ENCODE assay signal across 2 cellular contexts in genomic region chr19:43941209-43941608, GRCh38.
A peak's percentile ranks its signal among the peaks of the same experiment; 100 is the strongest.
TF ChIP-seq lines count a peak whose summit lies in the region.

No MANE protein-coding gene starts in this region.

TF ChIP-seq in A549, 52 proteins besides CTCF, POLR2A, EP300 and RAD21:
- no peak for TF ChIP-seq MAZ (IDR thresholded peaks at IDR 0.05; ENCODE audit: borderline replicate concordance, low read depth, low read length)
- TF ChIP-seq MAFK (IDR thresholded peaks at IDR 0.05; ENCODE audit: partially characterized antibody) = peak; percentile 85
TF ChIP-seq in A549: peak in this region for 1.

TF ChIP-seq in K562, 482 proteins besides CTCF, POLR2A, EP300 and RAD21:
- TF ChIP-seq KDM4B (IDR thresholded peaks at IDR 0.05; ENCODE audit: borderline replicate concordance in 2 of 2, low read depth in 1 of 2) (no peak), E2F1 (CRISPR knock-in tag; IDR thresholded peaks at IDR 0.05) (no peak), CTCFL (IDR thresholded peaks at IDR 0.05; ENCODE audit: borderline replicate concordance, insufficient read depth, low read depth, low read length, poor library complexity, severe bottlenecking) (no peak), DDX20 (tag; IDR thresholded peaks at IDR 0.05; ENCODE audit: low read depth) (no peak), MAFG (tag; conservative IDR thresholded peaks at IDR 0.05) (0 out of 2 replicates have a peak, but pooled peaks have one; percentile 18), EP400 (IDR thresholded peaks at IDR 0.05) (no peak), XRCC5 (IDR thresholded peaks at IDR 0.05; ENCODE audit: low read depth, low read length) (no peak), ZKSCAN8 (CRISPR knock-in tag; IDR thresholded peaks at IDR 0.05) (no peak), MAFF (IDR thresholded peaks at IDR 0.05; ENCODE audit: low read length) (0 out of 2 replicates have a peak, but pooled peaks have one; percentile 14)
- TF ChIP-seq, protein P1, sequence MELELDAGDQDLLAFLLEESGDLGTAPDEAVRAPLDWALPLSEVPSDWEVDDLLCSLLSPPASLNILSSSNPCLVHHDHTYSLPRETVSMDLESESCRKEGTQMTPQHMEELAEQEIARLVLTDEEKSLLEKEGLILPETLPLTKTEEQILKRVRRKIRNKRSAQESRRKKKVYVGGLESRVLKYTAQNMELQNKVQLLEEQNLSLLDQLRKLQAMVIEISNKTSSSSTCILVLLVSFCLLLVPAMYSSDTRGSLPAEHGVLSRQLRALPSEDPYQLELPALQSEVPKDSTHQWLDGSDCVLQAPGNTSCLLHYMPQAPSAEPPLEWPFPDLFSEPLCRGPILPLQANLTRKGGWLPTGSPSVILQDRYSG (tag; conservative IDR thresholded peaks at IDR 0.05; ENCODE audit: low read depth) = no peak
